In the genomic region with DNA sequence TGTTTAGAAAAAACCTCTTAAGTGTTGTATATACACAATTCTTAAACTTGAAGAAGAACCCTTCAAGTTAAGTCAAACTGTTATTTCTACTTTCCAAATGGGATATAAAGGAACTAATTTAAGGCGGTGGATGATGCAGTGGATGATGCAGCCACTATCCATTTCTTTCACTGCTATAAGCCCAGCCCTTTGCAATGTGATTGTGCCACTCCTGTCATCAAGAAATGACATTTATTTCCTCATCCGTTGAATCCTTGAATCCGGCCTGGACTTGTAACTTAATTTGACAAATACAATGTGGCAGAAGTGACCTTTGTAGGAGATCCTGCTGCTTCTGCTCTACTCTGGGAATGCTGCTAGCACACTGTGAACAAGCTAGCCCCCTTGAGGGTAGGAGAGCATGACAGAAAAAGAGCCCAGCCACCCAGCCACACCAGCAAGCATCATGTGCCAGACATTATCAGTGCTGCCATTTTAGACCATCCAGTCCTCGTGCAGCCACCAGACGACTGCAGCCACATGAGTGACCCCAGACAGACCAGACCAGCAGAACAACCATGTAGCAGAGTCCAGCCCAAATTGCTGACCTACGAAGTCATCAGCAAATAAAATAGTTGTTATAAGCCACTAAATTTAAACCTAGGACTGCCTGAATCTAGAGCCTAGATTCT, we compare ENCODE assay signal across 16 cellular contexts. TPM values are rescaled to one million over a fixed set of nuclear protein-coding genes. Genes with fewer than 3 reads are reported as not detected.
DNase-seq lines count a peak whose midpoint lies in the region; ATAC-seq, FAIRE-seq and TF ChIP-seq lines count a peak whose summit lies in the region.
"Had no signal": no experiment of that assay in that cellular context is flagged by ENCODE, and none has a peak within 500 bp of the region (broad histone marks: within the 10 kb centered on the region; RNA-seq: fewer than 3 reads in every experiment).

No MANE protein-coding gene starts in this region.

- POLR2A ChIA-PET in endothelial cell of umbilical vein (lab: Charles Lee): no interaction called here

- dilution Hi-C loops in endothelial cell of umbilical vein (cut with MboI; ENCODE audit: extremely low pct_ligation_motif_present, low sequenced_read_pairs): no loop called here

- intact Hi-C loops in left ventricle myocardium inferior (cut with micrococcal nuclease): no loop called here
- intact Hi-C loops in Right ventricle myocardium superior (cut with DNase I): no loop called here
- intact Hi-C loops in endothelial cell of umbilical vein (cut with micrococcal nuclease): no loop called here

- no peaks in the 10 kb centered on the region for H3K9me1 ChIP-seq in endothelial cell of umbilical vein (replicated peaks; ENCODE audit: control insufficient read depth, extremely low read depth, insufficient read depth, low read length)

- peaks cover 20% of the 10 kb centered on the region for H3K4me1 Mint-ChIP-seq in neural crest cell

- H3K9me3 Mint-ChIP-seq in neural crest cell: no peaks in the 10 kb centered on the region
- H3K9me3 Mint-ChIP-seq: H9 had no signal

- FAIRE-seq in endothelial cell of umbilical vein (lab: Jason Lieb, UNC): no peak
- FAIRE-seq: GM12891 had no signal

- H3K36me3 Mint-ChIP-seq in neural crest cell (ENCODE audit: low read depth): no peaks in the 10 kb centered on the region

- H3K36me3 ChIP-seq in left ventricle myocardium inferior (no peaks in the 10 kb centered on the region), endothelial cell of umbilical vein (ENCODE audit: control insufficient read depth in 2 of 2, extremely low read depth in 1 of 2, insufficient read depth in 2 of 2, low read length in 2 of 2) (no peaks in the 10 kb centered on the region)
- H3K36me3 ChIP-seq: upper lobe of right lung had no signal

- H3K9ac ChIP-seq in endothelial cell of umbilical vein (replicated peaks; ENCODE audit: extremely low read depth, insufficient read depth, low read length): no peak overlapping the region

- peaks cover 51% of the 10 kb centered on the region for H3K79me2 ChIP-seq in endothelial cell of umbilical vein (ENCODE audit: control insufficient read depth, insufficient read depth, low read length)

- H3K4me1 ChIP-seq in left ventricle myocardium inferior: peaks cover 86% of the 10 kb centered on the region
- H3K4me1 ChIP-seq in endothelial cell of umbilical vein (ENCODE audit: control insufficient read depth, extremely low read depth, insufficient read depth, low read length): peaks cover 52% of the 10 kb centered on the region

- H3K4me3 ChIP-seq in left ventricle myocardium inferior: no peak overlapping the region
- no peak overlapping the region for H3K4me3 ChIP-seq in endothelial cell of umbilical vein (replicated peaks in 1 of 3; ENCODE audit: insufficient read depth in 1 of 3, low read depth in 1 of 3, low read length in 3 of 3)
- H3K4me3 ChIP-seq: upper lobe of right lung had no signal

- H3K27me3 ChIP-seq in left ventricle myocardium inferior (ENCODE audit: low read depth) (no peaks in the 10 kb centered on the region), endothelial cell of umbilical vein (ENCODE audit: control insufficient read depth in 2 of 2, insufficient read depth in 2 of 2, low read length in 2 of 2) (no peaks in the 10 kb centered on the region)

- H3K4me2 ChIP-seq in endothelial cell of umbilical vein (ENCODE audit: insufficient read depth, low read length): no peak overlapping the region

- H2AFZ ChIP-seq in endothelial cell of umbilical vein (ENCODE audit: low read depth, low read length): no peak overlapping the region

- H3K4me3 Mint-ChIP-seq in neural crest cell: no peak overlapping the region
- H3K4me3 Mint-ChIP-seq: H9 had no signal

- no peaks in the 10 kb centered on the region for H3K27me3 Mint-ChIP-seq in neural crest cell (ENCODE audit: low read depth)

- no peaks in the 10 kb centered on the region for H4K20me1 ChIP-seq in endothelial cell of umbilical vein (replicated peaks; ENCODE audit: control insufficient read depth, extremely low read depth, insufficient read depth, low read length)

- TF ChIP-seq POLR2A in endothelial cell of umbilical vein (IDR thresholded peaks at IDR 0.05; ENCODE audit: low read depth, low read length): no peak

- peak overlapping the region; percentile 43 for H3K27ac Mint-ChIP-seq in neural crest cell (ENCODE audit: unreplicated experiment)

- ATAC-seq in Right ventricle myocardium superior (ENCODE audit: poor library complexity) (no peak), HG02870 (IDR thresholded peaks at IDR 0.05; ENCODE audit: unreplicated experiment) (no peak), GM19452 (IDR thresholded peaks at IDR 0.05; ENCODE audit: unreplicated experiment) (no peak)
- ATAC-seq: upper lobe of right lung had no signal

- no TSS peak for BruUV-seq in endothelial cell of umbilical vein (replicated peaks; lab: Mats Ljungman, UMichigan)

- no peak for DNase-seq in left ventricle myocardium inferior
- DNase-seq in Right ventricle myocardium superior: no peak
- DNase-seq in endothelial cell of umbilical vein (ENCODE audit: low read depth, low spot score): no peak
- no peak for DNase-seq in neural crest cell (ENCODE audit: low read depth, low spot score)
- DNase-seq in RPMI8226: no peak
- DNase-seq in superior temporal gyrus (ENCODE audit: extremely low spot score): no peak
- DNase-seq: activated CD4-positive, alpha-beta T cell treated with anti-CD3 and anti-CD28 coated beads for 1 hour; activated T-cell treated with anti-CD3 and anti-CD28 coated beads, Interleukin-2, amount 50 U/mL, for 48 hours; DMS53; H9; NCI-H1436 treated with DMSO at 0.1 percent for 48 hours; SW 1271; upper lobe of right lung had no signal

- CTCF ChIA-PET in endothelial cell of umbilical vein (lab: Charles Lee): interaction anchor here (1.2 to 3.1 kb wide), 4 partner anchors 12 to 96 kb away, joined by 4 to 30 read pairs (median 8); no protein-coding TSS in a partner anchor

- H3K27ac ChIP-seq in left ventricle myocardium inferior (replicated peaks): peak overlapping the region; percentile 62
- H3K27ac ChIP-seq in endothelial cell of umbilical vein (ENCODE audit: insufficient read depth, low read depth, low read length): peak overlapping the region; percentile 32
- H3K27ac ChIP-seq: upper lobe of right lung had no signal

- TF ChIP-seq CTCF in left ventricle myocardium inferior (IDR thresholded peaks at IDR 0.05; ENCODE audit: borderline replicate concordance): no peak
- no peak for TF ChIP-seq CTCF in endothelial cell of umbilical vein (IDR thresholded peaks at IDR 0.05; ENCODE audit: extremely low read depth in 1 of 2, insufficient read depth in 1 of 2, low read depth in 1 of 2, low read length in 2 of 2)
- TF ChIP-seq CTCF in neural crest cell (conservative IDR thresholded peaks at IDR 0.05): no peak

- H3K9me3 ChIP-seq in left ventricle myocardium inferior (replicated peaks) (no peaks in the 10 kb centered on the region), endothelial cell of umbilical vein (replicated peaks; ENCODE audit: control insufficient read depth, insufficient read depth, low read length) (no peaks in the 10 kb centered on the region)
- H3K9me3 ChIP-seq: upper lobe of right lung had no signal

TF ChIP-seq in endothelial cell of umbilical vein, 7 proteins besides CTCF, POLR2A, EP300 and RAD21:
- TF ChIP-seq, protein P1, sequence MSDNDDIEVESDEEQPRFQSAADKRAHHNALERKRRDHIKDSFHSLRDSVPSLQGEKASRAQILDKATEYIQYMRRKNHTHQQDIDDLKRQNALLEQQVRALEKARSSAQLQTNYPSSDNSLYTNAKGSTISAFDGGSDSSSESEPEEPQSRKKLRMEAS (IDR thresholded peaks at IDR 0.05; ENCODE audit: insufficient read depth, insufficient read length): no peak
- TF ChIP-seq MYC (IDR thresholded peaks at IDR 0.05; ENCODE audit: low read depth, low read length) (no peak), FOS (IDR thresholded peaks at IDR 0.05; ENCODE audit: borderline replicate concordance, insufficient read depth, low read length) (no peak), POLR2AphosphoS5 (IDR thresholded peaks at IDR 0.05; ENCODE audit: insufficient read depth, low read depth, low read length) (no peak), GATA2 (IDR thresholded peaks at IDR 0.05; ENCODE audit: insufficient read depth, insufficient read length, low read depth, low read length) (no peak), EZH2 (IDR thresholded peaks at IDR 0.05; ENCODE audit: borderline replicate concordance, low read depth, low read length, severe bottlenecking) (no peak), JUN (IDR thresholded peaks at IDR 0.05; ENCODE audit: borderline replicate concordance, insufficient read depth, insufficient read length, low read depth) (no peak)

RNA-seq across cellular contexts. Expression of a gene that starts 47.4 kb away (rescaled TPM):
- 33.7 TPM for total RNA-seq in left ventricle myocardium inferior
- 27.9 TPM for total RNA-seq in Right ventricle myocardium superior
- 270 and 292 TPM in 2 replicates for total RNA-seq in endothelial cell of umbilical vein
- 167 and 219 TPM in 2 replicates for polyA plus RNA-seq in endothelial cell of umbilical vein
- polyA plus RNA-seq in endothelial cell of umbilical vein (2011; cell fraction: cytosol; rRNA removed): 80.1 and 99.7 TPM in 2 replicates
- polyA plus RNA-seq in endothelial cell of umbilical vein (2011; cell fraction: nucleus; rRNA removed): 468 and 497 TPM in 2 replicates
- polyA plus RNA-seq in endothelial cell of umbilical vein (2012): 81.1 and 104 TPM in 2 replicates
- polyA minus RNA-seq in endothelial cell of umbilical vein: 784 and 840 TPM in 2 replicates
- 17.6 TPM for polyA minus RNA-seq in endothelial cell of umbilical vein (2011; cell fraction: cytosol; rRNA and poly(A)+ RNA removed)
- 795 and 1,008 TPM in 2 replicates for polyA minus RNA-seq in endothelial cell of umbilical vein (2011; cell fraction: nucleus; rRNA and poly(A)+ RNA removed)
- total RNA-seq in neural crest cell: 36.8 and 37.8 TPM in 2 replicates
